8 cellular contexts compared by ENCODE assay signal in genomic region chr6:157068691-157069228, GRCh38.
DNase-seq lines count a peak whose midpoint lies in the region; ATAC-seq and TF ChIP-seq lines count a peak whose summit lies in the region.

No MANE protein-coding gene starts in this region.

- DNase-seq in GM13976 (ENCODE audit: low spot score) (peak; percentile 67), NCI-H69 (lab: John Stamatoyannopoulos, UW) (no peak), midbrain (lab: John Stamatoyannopoulos, UW) (no peak), pons (ENCODE audit: low spot score) (no peak)
- DNase-seq in effector memory CD8-positive, alpha-beta T cell, result no peak
- DNase-seq in stimulated activated CD4-positive, alpha-beta T cell treated with anti-CD3 and anti-CD28 coated beads, Interleukin-4, amount 100 ng/mL, for 1 hour, result no peak

- ATAC-seq in GM21447 (IDR thresholded peaks at IDR 0.05; ENCODE audit: unreplicated experiment) (peak; percentile 98), HG03521 (IDR thresholded peaks at IDR 0.05; ENCODE audit: unreplicated experiment) (peak; percentile 95)
- peak; percentile 35 for ATAC-seq in effector memory CD8-positive, alpha-beta T cell (replicated peaks)

- H3K27ac Mint-ChIP-seq in effector memory CD8-positive, alpha-beta T cell, result peak overlapping the region; percentile 21 to 72

- no peaks in the 10 kb centered on the region for H3K27me3 Mint-ChIP-seq in effector memory CD8-positive, alpha-beta T cell

- H3K9me3 Mint-ChIP-seq in effector memory CD8-positive, alpha-beta T cell, result no peaks in the 10 kb centered on the region

- TF ChIP-seq CTCF in GM13976 (IDR thresholded peaks at IDR 0.05; ENCODE audit: borderline replicate concordance, control extremely low read depth, extremely low read depth, insufficient read depth, missing control alignments), result no peak

- H3K4me1 Mint-ChIP-seq in effector memory CD8-positive, alpha-beta T cell (ENCODE audit: low read depth in 2 of 2), result peaks cover 21 to 33% of the 10 kb centered on the region in 2 donors

- peak overlapping the region; percentile 5 to 63 for H3K4me3 Mint-ChIP-seq in effector memory CD8-positive, alpha-beta T cell

- peaks cover 2% of the 10 kb centered on the region for H3K36me3 Mint-ChIP-seq in effector memory CD8-positive, alpha-beta T cell (ENCODE audit: insufficient read depth)

- in situ Hi-C loops in GM13976 (cut with MboI; ENCODE audit: low sequenced_read_pairs, unreplicated experiment), result no loop called here

Comparison
In these comparisons a context has a peak if more than half of its experiments do, and no peak if none do; other contexts are left out.
1. ATAC-seq: peak in every context shown above with its lines; median percentile 98 in GM21447; 95 in HG03521; 35 in effector memory CD8-positive, alpha-beta T cell.